ENCODE assay signal across 20 cellular contexts in the genomic region with DNA sequence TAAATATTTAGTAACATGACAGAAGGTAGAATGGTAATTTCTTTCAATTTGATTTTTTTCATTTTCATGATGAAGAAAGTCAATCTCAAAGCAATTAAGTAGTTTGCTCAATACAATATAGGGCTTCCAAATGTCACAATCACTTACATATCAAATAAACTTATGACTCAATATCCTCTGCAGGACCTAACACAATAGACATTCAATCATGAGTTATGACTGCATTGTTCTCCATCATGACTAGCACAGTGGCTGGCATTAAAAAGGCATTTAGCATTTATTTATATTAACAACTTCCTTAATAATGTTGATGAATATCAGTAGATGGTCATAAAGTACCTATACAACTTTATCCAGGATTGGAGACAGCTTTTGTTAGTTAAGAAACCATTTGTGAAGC.
"Had no signal": no experiment of that assay in that cellular context is flagged by ENCODE, and none has a peak within 500 bp of the region (broad histone marks: within the 10 kb centered on the region; RNA-seq: fewer than 3 reads in every experiment).

No MANE protein-coding gene starts in this region.

- H3K27me3 ChIP-seq: esophagus muscularis mucosa, heart left ventricle, right atrium auricular region, tibial artery had no signal

- H3K4me1 ChIP-seq: esophagus muscularis mucosa, heart left ventricle, lower lobe of right lung, right atrium auricular region had no signal

- H3K4me3 ChIP-seq: coronary artery, esophagus muscularis mucosa, heart left ventricle, lower lobe of right lung, right atrium auricular region, tibial artery had no signal

- H3K27ac ChIP-seq: coronary artery, esophagus muscularis mucosa, heart left ventricle, lower lobe of right lung, right atrium auricular region, tibial artery, VCaP had no signal

- H3K36me3 ChIP-seq: esophagus muscularis mucosa, heart left ventricle, lower lobe of right lung, right atrium auricular region, tibial artery had no signal

- DNase-seq: activated CD4-positive, alpha-beta T cell treated with anti-CD3 and anti-CD28 coated beads, Interleukin-2, amount 50 U/mL, for 48 hours; activated CD8-positive, alpha-beta memory T cell treated with anti-CD3 and anti-CD28 coated beads, Interleukin-2, amount 10 ng/mL, durations not matched to agents 7 days and 5 days; activated naive CD4-positive, alpha-beta T cell treated with anti-CD3 and anti-CD28 coated beads, Interleukin-2, amount 10 ng/mL, durations not matched to agents 7 days and 5 days; activated T-cell treated with anti-CD3 and anti-CD28 coated beads, Interleukin-2, amount 50 U/mL, for 1 hour; central memory CD4-positive, alpha-beta T cell; effector memory CD4-positive, alpha-beta T cell; foreskin melanocyte; heart left ventricle; left colon; lower lobe of right lung; nucleus accumbens; posterior cingulate gyrus; stimulated activated CD4-positive, alpha-beta T cell treated with anti-CD3 and anti-CD28 coated beads, Interleukin-4, amount 100 ng/mL, for 1 hour; stimulated activated naive B cell treated with anti-CD40 and anti-IgM and Interleukin-4, amounts not matched to agents 10 μg/mL and 1 μg/mL and 100 μg/mL, for 72 hours; tibial artery had no signal

- H3K9me3 ChIP-seq: esophagus muscularis mucosa, lower lobe of right lung had no signal

- FAIRE-seq: urothelium cell line had no signal
